Comparison of ENCODE assay signal across 8 cellular contexts in genomic region chr22:50027639-50028537, GRCh38. TPM values are rescaled to one million over a fixed set of nuclear protein-coding genes. Genes with fewer than 3 reads are reported as not detected.
DNase-seq lines count a peak whose midpoint lies in the region; ATAC-seq and TF ChIP-seq lines count a peak whose summit lies in the region.

No MANE protein-coding gene starts in this region.

- H3K9me3 Mint-ChIP-seq in activated CD8-positive, alpha-beta memory T cell treated with anti-CD3 and anti-CD28 coated beads, Interleukin-2, amount 10 ng/mL, durations not matched to agents 7 days and 5 days (ENCODE audit: low read depth): no peaks in the 10 kb centered on the region

- peaks cover 14% of the 10 kb centered on the region for H3K27me3 Mint-ChIP-seq in activated CD8-positive, alpha-beta memory T cell treated with anti-CD3 and anti-CD28 coated beads, Interleukin-2, amount 10 ng/mL, durations not matched to agents 7 days and 5 days

- no peak for TF ChIP-seq POLR2A in transverse colon (IDR thresholded peaks at IDR 0.05)

- H3K4me3 Mint-ChIP-seq in activated CD8-positive, alpha-beta memory T cell treated with anti-CD3 and anti-CD28 coated beads, Interleukin-2, amount 10 ng/mL, durations not matched to agents 7 days and 5 days: no peak overlapping the region

- no peaks in the 10 kb centered on the region for H3K36me3 ChIP-seq in transverse colon

- no peak for ATAC-seq in activated CD8-positive, alpha-beta memory T cell treated with anti-CD3 and anti-CD28 coated beads, Interleukin-2, amount 10 ng/mL, durations not matched to agents 7 days and 5 days
- ATAC-seq in HG02571 (IDR thresholded peaks at IDR 0.05; ENCODE audit: unreplicated experiment) (no peak), GM21717 (IDR thresholded peaks at IDR 0.05; ENCODE audit: unreplicated experiment) (no peak)

- no peak overlapping the region for H3K27ac ChIP-seq in transverse colon

- CTCF ChIA-PET in activated CD8-positive, alpha-beta memory T cell treated with anti-CD3 and anti-CD28 coated beads, Interleukin-2, amount 10 ng/mL, durations not matched to agents 7 days and 5 days (lab: Charles Lee): interaction anchor here (1.2 to 2.3 kb wide), 2 partner anchors 97 to 260 kb away, joined by 3 to 15 read pairs; no protein-coding TSS in a partner anchor

- peaks cover 48% of the 10 kb centered on the region for H3K27me3 ChIP-seq in transverse colon

- intact Hi-C loops in transverse colon (cut with DNase I; ENCODE audit: low total_unique reads): no loop called here

- no peak for TF ChIP-seq EP300 in transverse colon (IDR thresholded peaks at IDR 0.05; ENCODE audit: low read depth)

- H3K9me3 ChIP-seq in transverse colon: no peaks in the 10 kb centered on the region

- peaks cover 0 to 9% (median 7%) of the 10 kb centered on the region in 4 donors for H3K4me1 ChIP-seq in transverse colon

- H3K4me3 ChIP-seq in transverse colon: no peak overlapping the region

- H3K4me1 Mint-ChIP-seq in activated CD8-positive, alpha-beta memory T cell treated with anti-CD3 and anti-CD28 coated beads, Interleukin-2, amount 10 ng/mL, durations not matched to agents 7 days and 5 days: peaks cover 5% of the 10 kb centered on the region

- no peaks in the 10 kb centered on the region for H3K36me3 Mint-ChIP-seq in activated CD8-positive, alpha-beta memory T cell treated with anti-CD3 and anti-CD28 coated beads, Interleukin-2, amount 10 ng/mL, durations not matched to agents 7 days and 5 days

- 40 to 75% methylated on average over 4 to 39 of the region's 42 CpGs for WGBS in transverse colon (ENCODE audit: low coverage in 1 of 2), 2 donors

- TF ChIP-seq CTCF in transverse colon (IDR thresholded peaks at IDR 0.05): no peak

- in situ Hi-C loops in transverse colon (cut with MboI; ENCODE audit: low pct_ligation_motif_present in 1 of 4, low pct_unique_long_range_greater_than_20kb in 1 of 4, low sequenced_read_pairs in 3 of 4): loop anchor here (25.0 kb wide), 1 partner anchor 266 kb away; no protein-coding TSS in a partner anchor

- H3K27ac Mint-ChIP-seq in activated CD8-positive, alpha-beta memory T cell treated with anti-CD3 and anti-CD28 coated beads, Interleukin-2, amount 10 ng/mL, durations not matched to agents 7 days and 5 days: no peak overlapping the region

- peak; percentile 21 for DNase-seq in activated CD8-positive, alpha-beta memory T cell treated with anti-CD3 and anti-CD28 coated beads, Interleukin-2, amount 50 U/mL, for 1 hour (ENCODE audit: extremely low read depth)
- no peak for DNase-seq in activated CD8-positive, alpha-beta memory T cell treated with anti-CD3 and anti-CD28 coated beads, Interleukin-2, amount 10 ng/mL, durations not matched to agents 7 days and 5 days
- peak; percentile 71 for DNase-seq in activated CD4-positive, alpha-beta T cell treated with anti-CD3 and anti-CD28 coated beads for 48 hours
- peak; percentile 2 for DNase-seq in inferior parietal cortex (ENCODE audit: extremely low spot score)
- peak; percentile 8 for DNase-seq in transverse colon
- no peak for DNase-seq in NCI-H748 (lab: John Stamatoyannopoulos, UW; ENCODE audit: unreplicated experiment)

RNA-seq across cellular contexts. Expression of gene IL17REL, which starts 15.3 kb away (rescaled TPM):
- under 1 TPM in 1 of 2 experiments, not detected in 1; 0.05 TPM for total RNA-seq in activated CD8-positive, alpha-beta memory T cell treated with anti-CD3 and anti-CD28 coated beads, Interleukin-2, amount 10 ng/mL, durations not matched to agents 7 days and 5 days
- 1 to 10 TPM in 2 of 4 donors, under 1 TPM in 2; 0.32 to 2.2 (median 1.3) TPM for total RNA-seq in transverse colon

RNA-seq across cellular contexts. Expression of gene TTLL8, which starts 30.2 kb away (rescaled TPM):
- total RNA-seq in activated CD8-positive, alpha-beta memory T cell treated with anti-CD3 and anti-CD28 coated beads, Interleukin-2, amount 10 ng/mL, durations not matched to agents 7 days and 5 days: not detected
- total RNA-seq in transverse colon: not detected

RNA-seq across cellular contexts. Expression of gene MLC1, which starts 57.3 kb away (rescaled TPM):
- 1 to 10 TPM; 1.9 to 2.9 TPM for total RNA-seq in activated CD8-positive, alpha-beta memory T cell treated with anti-CD3 and anti-CD28 coated beads, Interleukin-2, amount 10 ng/mL, durations not matched to agents 7 days and 5 days
- not detected for total RNA-seq in transverse colon

Comparison
In these comparisons a context has a peak if more than half of its experiments do, and no peak if none do; other contexts are left out.
1. DNase-seq: peak in activated CD8-positive, alpha-beta memory T cell treated with anti-CD3 and anti-CD28 coated beads, Interleukin-2, amount 50 U/mL, for 1 hour (single experiment), activated CD4-positive, alpha-beta T cell treated with anti-CD3 and anti-CD28 coated beads for 48 hours (single experiment), inferior parietal cortex (single experiment) and transverse colon (single experiment); none in activated CD8-positive, alpha-beta memory T cell treated with anti-CD3 and anti-CD28 coated beads, Interleukin-2, amount 10 ng/mL, durations not matched to agents 7 days and 5 days (single experiment) and NCI-H748 (single experiment).